ENCODE assay signal across 19 cellular contexts in genomic region chr14:56215180-56215579, GRCh38.
DNase-seq lines count a peak whose midpoint lies in the region; TF ChIP-seq lines count a peak whose summit lies in the region.
"Had no signal": no experiment of that assay in that cellular context is flagged by ENCODE, and none has a peak within 500 bp of the region (broad histone marks: within the 10 kb centered on the region; RNA-seq: fewer than 3 reads in every experiment).

No MANE protein-coding gene starts in this region.

- H2AFZ ChIP-seq in KMS-11 (ENCODE audit: low read depth) (no peak overlapping the region), Karpas-422 (ENCODE audit: low read length) (no peak overlapping the region)
- H2AFZ ChIP-seq: GM23338 had no signal

- H3K4me3 ChIP-seq in KMS-11 (IDR thresholded peaks at IDR 0.05; ENCODE audit: insufficient read depth, low read depth, low read length), result no peak overlapping the region
- H3K4me3 ChIP-seq in SK-N-MC, result no peak overlapping the region
- no peak overlapping the region for H3K4me3 ChIP-seq in Karpas-422 (ENCODE audit: low read length)
- H3K4me3 ChIP-seq: GM12878, GM23338, HAP-1 had no signal

- H3K9me3 ChIP-seq in SK-N-MC (ENCODE audit: low read depth, low read length) (no peaks in the 10 kb centered on the region), Karpas-422 (ENCODE audit: low read length) (no peaks in the 10 kb centered on the region)
- H3K9me3 ChIP-seq: HAP-1 had no signal

- H3K4me1 Mint-ChIP-seq in activated naive CD8-positive, alpha-beta T cell (ENCODE audit: low read depth), result peaks cover 30% of the 10 kb centered on the region
- H3K4me1 Mint-ChIP-seq in activated naive CD8-positive, alpha-beta T cell treated with anti-CD3 and anti-CD28 coated beads for 36 hours, result peaks cover 12% of the 10 kb centered on the region

- H3K36me3 Mint-ChIP-seq in activated naive CD8-positive, alpha-beta T cell, result peaks cover 2% of the 10 kb centered on the region
- no peaks in the 10 kb centered on the region for H3K36me3 Mint-ChIP-seq in activated naive CD8-positive, alpha-beta T cell treated with anti-CD3 and anti-CD28 coated beads for 36 hours
- H3K36me3 Mint-ChIP-seq: CD4-positive, alpha-beta memory T cell had no signal

- H3K9ac ChIP-seq in KMS-11 (no peak overlapping the region), SK-N-MC (ENCODE audit: insufficient read length) (no peak overlapping the region), Karpas-422 (ENCODE audit: low read length) (no peak overlapping the region)

- H3K27ac Mint-ChIP-seq in activated naive CD8-positive, alpha-beta T cell, result no peak overlapping the region
- H3K27ac Mint-ChIP-seq in activated naive CD8-positive, alpha-beta T cell treated with anti-CD3 and anti-CD28 coated beads for 36 hours, result no peak overlapping the region
- H3K27ac Mint-ChIP-seq: B cell, GM23338, HFFc6 had no signal

- H3K79me2 ChIP-seq in KMS-11 (ENCODE audit: insufficient read depth, low read depth) (no peaks in the 10 kb centered on the region), Karpas-422 (ENCODE audit: low read length) (no peaks in the 10 kb centered on the region)

- no peaks in the 10 kb centered on the region for H3K36me3 ChIP-seq in KMS-11 (ENCODE audit: insufficient read depth)
- no peaks in the 10 kb centered on the region for H3K36me3 ChIP-seq in SK-N-MC (ENCODE audit: insufficient read depth, low read length)
- H3K36me3 ChIP-seq in Karpas-422 (ENCODE audit: insufficient read depth, low read length), result no peaks in the 10 kb centered on the region
- H3K36me3 ChIP-seq: HAP-1 had no signal

- no peaks in the 10 kb centered on the region for H3K9me2 ChIP-seq in Karpas-422 (replicated peaks; ENCODE audit: insufficient read depth, low read length)

- no peak for TF ChIP-seq CTCF in KMS-11 (conservative IDR thresholded peaks at IDR 0.05; ENCODE audit: low read depth, low read length)

- H3K27ac ChIP-seq in KMS-11, result peak overlapping the region; percentile 94; the same call in 1 of the 2 replicates
- H3K27ac ChIP-seq in SK-N-MC, result 0 out of 2 replicates have a peak overlapping the region, but pooled peaks have one; percentile 10
- no peak overlapping the region for H3K27ac ChIP-seq in Karpas-422 (ENCODE audit: low read length)
- H3K27ac ChIP-seq: 22Rv1 had no signal

- peak overlapping the region; percentile 1 for H3K4me3 Mint-ChIP-seq in activated naive CD8-positive, alpha-beta T cell
- no peak overlapping the region for H3K4me3 Mint-ChIP-seq in activated naive CD8-positive, alpha-beta T cell treated with anti-CD3 and anti-CD28 coated beads for 36 hours
- H3K4me3 Mint-ChIP-seq: B cell, GM23338, HFFc6 had no signal

- no peak for DNase-seq in activated naive CD8-positive, alpha-beta T cell treated with anti-CD3 and anti-CD28 coated beads for 36 hours
- DNase-seq in SK-N-MC (ENCODE audit: low read depth, low spot score) (no peak), Karpas-422 (no peak), cortex of kidney (lab: John Stamatoyannopoulos, UW) (no peak)
- DNase-seq in effector CD8-positive, alpha-beta T cell (lab: John Stamatoyannopoulos, UW), result no peak
- DNase-seq: Calu3; CD4-positive, alpha-beta memory T cell; COR-L47; DMS53; EL; GDM1; HFFc6 had no signal

- H3K4me2 ChIP-seq in KMS-11 (peak overlapping the region; percentile 96), Karpas-422 (ENCODE audit: low read depth, low read length, poor library complexity, severe bottlenecking) (no peak overlapping the region)
- H3K4me2 ChIP-seq: GM23338 had no signal

- H3K4me1 ChIP-seq in KMS-11 (ENCODE audit: low read depth, poor library complexity, severe bottlenecking), result peaks cover 77% of the 10 kb centered on the region
- no peaks in the 10 kb centered on the region for H3K4me1 ChIP-seq in Karpas-422 (ENCODE audit: low read length)

- no peaks in the 10 kb centered on the region for H3K9me3 Mint-ChIP-seq in activated naive CD8-positive, alpha-beta T cell (ENCODE audit: low read depth)
- H3K9me3 Mint-ChIP-seq in activated naive CD8-positive, alpha-beta T cell treated with anti-CD3 and anti-CD28 coated beads for 36 hours, result no peaks in the 10 kb centered on the region
- H3K9me3 Mint-ChIP-seq: CD4-positive, alpha-beta memory T cell; GM23338; HFFc6 had no signal

- H3K27me3 ChIP-seq in KMS-11 (ENCODE audit: insufficient read depth, low read depth) (no peaks in the 10 kb centered on the region), Karpas-422 (ENCODE audit: low read length) (no peaks in the 10 kb centered on the region)

- no peaks in the 10 kb centered on the region for H4K20me1 ChIP-seq in KMS-11 (ENCODE audit: insufficient read depth)
- H4K20me1 ChIP-seq in Karpas-422 (ENCODE audit: insufficient read depth, low read depth, low read length), result no peaks in the 10 kb centered on the region

- no peaks in the 10 kb centered on the region for H3K27me3 Mint-ChIP-seq in activated naive CD8-positive, alpha-beta T cell
- no peaks in the 10 kb centered on the region for H3K27me3 Mint-ChIP-seq in activated naive CD8-positive, alpha-beta T cell treated with anti-CD3 and anti-CD28 coated beads for 36 hours
- H3K27me3 Mint-ChIP-seq: CD4-positive, alpha-beta memory T cell had no signal
